ENCODE assay signal across 29 cellular contexts in the genomic region with DNA sequence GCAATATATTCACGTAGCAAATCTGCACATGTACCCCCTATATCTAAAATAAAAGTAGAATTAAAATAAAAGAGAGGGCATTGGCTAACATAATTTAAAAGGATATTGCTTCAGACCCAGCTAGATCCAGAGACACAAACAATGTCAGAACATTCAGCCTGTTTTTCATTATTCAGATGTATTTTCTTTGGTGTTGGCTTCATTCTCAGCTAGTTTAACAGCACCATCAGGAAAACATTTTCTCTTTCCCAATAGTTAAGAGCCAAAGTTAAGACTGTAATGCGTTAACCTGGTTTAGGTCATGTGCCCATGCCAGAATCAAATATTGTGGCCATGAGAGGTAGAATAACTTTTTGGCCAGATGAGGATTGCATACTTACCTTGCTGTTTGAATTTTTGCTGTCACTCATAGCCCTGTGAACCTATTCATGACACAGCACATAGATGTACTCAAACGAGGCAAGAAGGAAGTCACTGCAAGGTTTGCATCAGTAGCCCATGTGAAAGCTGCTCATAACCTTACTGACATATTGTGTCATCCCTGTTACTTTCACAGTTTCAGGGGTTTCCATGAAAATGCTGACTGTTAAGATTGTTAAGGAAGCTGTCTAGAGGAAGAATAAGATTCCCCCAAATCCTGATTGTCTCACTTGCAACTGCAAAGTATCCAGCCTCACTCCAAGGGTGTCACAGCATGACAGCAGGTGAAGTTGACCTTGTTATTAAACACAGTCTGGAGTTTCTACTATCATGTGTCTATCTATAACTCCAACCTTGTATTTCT.
"Had no signal": no experiment of that assay in that cellular context is flagged by ENCODE, and none has a peak within 500 bp of the region (broad histone marks: within the 10 kb centered on the region; RNA-seq: fewer than 3 reads in every experiment).

No MANE protein-coding gene starts in this region.

- H3K9me3 ChIP-seq: esophagus muscularis mucosa, gastroesophageal sphincter, heart right ventricle, lower lobe of right lung, psoas muscle, thoracic aorta, tibial nerve, upper lobe of left lung, uterus had no signal

- H3K27me3 ChIP-seq: esophagus muscularis mucosa, foreskin keratinocyte, gastroesophageal sphincter, tibial nerve, upper lobe of left lung, uterus had no signal

- FAIRE-seq: endothelial cell of umbilical vein, islet of Langerhans, small intestine had no signal

- DNase-seq: dermis blood vessel endothelial cell; effector memory CD4-positive, alpha-beta T cell; foreskin keratinocyte; glutamatergic neuron; heart right ventricle; hippocampal formation; kidney glomerular epithelial cell; left colon; left ventricle myocardium superior; lower lobe of right lung; naive thymus-derived CD8-positive, alpha-beta T cell; nephron progenitor cell; nucleus accumbens; posterior cingulate gyrus; psoas muscle; right cardiac atrium; small intestine; stimulated activated CD4-positive, alpha-beta T cell treated with anti-CD3 and anti-CD28 coated beads, Interleukin-15, amount 100 ng/mL, for 24 hours; stimulated activated CD4-positive, alpha-beta T cell treated with anti-CD3 and anti-CD28 coated beads, Interleukin-2, amount 100 ng/mL, for 48 hours; stimulated activated naive B cell treated with anti-CD40 and anti-IgM and Interleukin-4, amounts not matched to agents 10 μg/mL and 1 μg/mL and 100 μg/mL, for 72 hours; upper lobe of left lung; uterus had no signal

- H3K4me3 ChIP-seq: coronary artery, esophagus muscularis mucosa, gastroesophageal sphincter, heart right ventricle, lower lobe of right lung, psoas muscle, thoracic aorta, tibial nerve, upper lobe of left lung, uterus had no signal

- H3K36me3 ChIP-seq: esophagus muscularis mucosa, gastroesophageal sphincter, heart right ventricle, lower lobe of right lung, thoracic aorta, tibial nerve, upper lobe of left lung, uterus had no signal

- ATAC-seq: foreskin keratinocyte; gastroesophageal sphincter; heart right ventricle; left colon; left ventricle myocardium superior; lower lobe of right lung; naive thymus-derived CD8-positive, alpha-beta T cell; psoas muscle; right cardiac atrium had no signal

- H3K4me1 ChIP-seq: esophagus muscularis mucosa, gastroesophageal sphincter, lower lobe of right lung, psoas muscle, upper lobe of left lung, uterus had no signal

- H3K27ac ChIP-seq: coronary artery, esophagus muscularis mucosa, foreskin keratinocyte, gastroesophageal sphincter, heart right ventricle, lower lobe of right lung, psoas muscle, thoracic aorta, tibial nerve, upper lobe of left lung, uterus had no signal
